In genomic region chrX:63350551-63350950, GRCh38 we compare ENCODE assay signal across 8 cellular contexts. TPM values are rescaled to one million over a fixed set of nuclear protein-coding genes. Genes with fewer than 3 reads are reported as not detected.
DNase-seq lines count a peak whose midpoint lies in the region; ATAC-seq and TF ChIP-seq lines count a peak whose summit lies in the region.

No MANE protein-coding gene starts in this region.

- H3K18ac ChIP-seq in IMR-90 (ENCODE audit: low read depth, low read length): 0 out of 2 replicates have a peak overlapping the region, but pooled peaks have one; percentile 6

- H4K20me1 ChIP-seq in IMR-90 (ENCODE audit: insufficient read depth, low read length): no peaks in the 10 kb centered on the region

- H3K36me3 ChIP-seq in IMR-90 (ENCODE audit: control insufficient read depth, insufficient read depth, low read length): no peaks in the 10 kb centered on the region
- no peaks in the 10 kb centered on the region for H3K36me3 ChIP-seq in tibial nerve

- peak overlapping the region; percentile 20; the same call in 1 of the 2 replicates for H4K5ac ChIP-seq in IMR-90 (ENCODE audit: low read depth, low read length)

- H3K23ac ChIP-seq in IMR-90 (ENCODE audit: low read depth, low read length): peak overlapping the region; percentile 86

- H3K9me3 ChIP-seq in IMR-90 (ENCODE audit: control insufficient read depth, insufficient read depth, low read length) (no peaks in the 10 kb centered on the region), tibial nerve (no peaks in the 10 kb centered on the region)

- dilution Hi-C loops in IMR-90 (cut with HindIII; ENCODE audit: low sequenced_read_pairs, unreplicated experiment): no loop called here

- BruUV-seq in IMR-90 (replicated peaks; lab: Mats Ljungman, UMichigan): no TSS peak

- peak overlapping the region; percentile 87 for H3K4me3 ChIP-seq in IMR-90 (ENCODE audit: insufficient read depth, low read depth, low read length)
- peak overlapping the region; percentile 54 to 68 (median 67) for H3K4me3 ChIP-seq in tibial nerve

- no peak overlapping the region for H2BK20ac ChIP-seq in IMR-90 (ENCODE audit: low read depth, low read length)

- no peak for TF ChIP-seq RAD21 in IMR-90 (IDR thresholded peaks at IDR 0.05; ENCODE audit: low read length)

- peak overlapping the region; percentile 95 for H3K4me3 Mint-ChIP-seq in T-helper 2 cell treated with Interferon-gamma antibody and Interleukin-4, amounts not matched to agents 5 μg/mL and 100 μg/mL, for 36 hours
- H3K4me3 Mint-ChIP-seq in mesothelial cell of epicardium: peak overlapping the region; percentile 87

- no peak overlapping the region for H2AK5ac ChIP-seq in IMR-90 (ENCODE audit: low read depth, low read length)

- H3K27ac Mint-ChIP-seq in T-helper 2 cell treated with Interferon-gamma antibody and Interleukin-4, amounts not matched to agents 5 μg/mL and 100 μg/mL, for 36 hours: peak overlapping the region; percentile 91
- peak overlapping the region; percentile 85 for H3K27ac Mint-ChIP-seq in mesothelial cell of epicardium

- no peak overlapping the region for H2AK9ac ChIP-seq in IMR-90 (replicated peaks; ENCODE audit: low read depth, low read length, poor library complexity)

- no peaks in the 10 kb centered on the region for H3K27me3 Mint-ChIP-seq in T-helper 2 cell treated with Interferon-gamma antibody and Interleukin-4, amounts not matched to agents 5 μg/mL and 100 μg/mL, for 36 hours (ENCODE audit: low read depth)
- no peaks in the 10 kb centered on the region for H3K27me3 Mint-ChIP-seq in mesothelial cell of epicardium (ENCODE audit: low read depth)

- ATAC-seq in GM21528 (IDR thresholded peaks at IDR 0.05; ENCODE audit: low FRiP score, unreplicated experiment) (peak; percentile 61), IMR-90 (ENCODE audit: low read depth) (peak; percentile 28)

- intact Hi-C loops in IMR-90 (cut with micrococcal nuclease): loop anchor here (5.0 to 10.0 kb wide), 3 partner anchors 74 to 334 kb away; no protein-coding TSS in a partner anchor

- peak overlapping the region; percentile 9 to 54; a peak in 2 of 4 replicates for H4K8ac ChIP-seq in IMR-90 (ENCODE audit: low read depth in 2 of 2, low read length in 2 of 2)

- POLR2A ChIA-PET in IMR-90 (lab: Charles Lee; ENCODE audit: unreplicated experiment): no interaction called here

- H3K56ac ChIP-seq in IMR-90 (ENCODE audit: extremely low read depth, insufficient read depth, low read length): peak overlapping the region; percentile 32

- H2BK120ac ChIP-seq in IMR-90 (ENCODE audit: low read depth, low read length): no peak overlapping the region

- H3K14ac ChIP-seq in IMR-90 (replicated peaks; ENCODE audit: low read depth, low read length): peak overlapping the region; percentile 68; the same call in 1 of the 2 replicates

- H2BK15ac ChIP-seq in IMR-90 (ENCODE audit: low read depth, low read length): no peak overlapping the region; the same call in 2 of the 3 replicates

- peak overlapping the region; percentile 68 for H2BK5ac ChIP-seq in IMR-90 (ENCODE audit: low read depth, low read length, poor library complexity, severe bottlenecking)

- WGBS in IMR-90 (ENCODE audit: extremely low coverage in 2 of 2, insufficient read length in 1 of 2), 2 experiments: no CpG with 5 or more reads among the region's 15 CpGs
- 0 to 30% methylated on average over 5 to 15 of the region's 15 CpGs for WGBS in tibial nerve, 2 donors

- in situ Hi-C loops in IMR-90 (cut with MboI; ENCODE audit: low sequenced_read_pairs): no loop called here

- TF ChIP-seq CTCF in IMR-90 (conservative IDR thresholded peaks at IDR 0.05; ENCODE audit: low read depth, low read length): no peak
- no peak for TF ChIP-seq CTCF in mesothelial cell of epicardium (IDR thresholded peaks at IDR 0.05; ENCODE audit: unreplicated experiment)
- no peak for TF ChIP-seq CTCF in tibial nerve (IDR thresholded peaks at IDR 0.05)

- H3K4me1 ChIP-seq in IMR-90 (ENCODE audit: control insufficient read depth, insufficient read depth, low read length) (no peaks in the 10 kb centered on the region), tibial nerve (peaks cover 0 to 3% (median 0%) of the 10 kb centered on the region in 4 donors)

- no peaks in the 10 kb centered on the region for H3K9me3 Mint-ChIP-seq in T-helper 2 cell treated with Interferon-gamma antibody and Interleukin-4, amounts not matched to agents 5 μg/mL and 100 μg/mL, for 36 hours
- H3K9me3 Mint-ChIP-seq in mesothelial cell of epicardium: peaks cover 28% of the 10 kb centered on the region

- H3K27ac ChIP-seq in IMR-90 (ENCODE audit: insufficient read depth, low read length) (peak overlapping the region; percentile 95), tibial nerve (peak overlapping the region; percentile 17 to 86 (median 78))

- no peak for TF ChIP-seq POLR2A in IMR-90 (IDR thresholded peaks at IDR 0.05; ENCODE audit: low read depth, low read length)
- TF ChIP-seq POLR2A in tibial nerve (IDR thresholded peaks at IDR 0.05): no peak

- peaks cover 24% of the 10 kb centered on the region for H3K4me1 Mint-ChIP-seq in T-helper 2 cell treated with Interferon-gamma antibody and Interleukin-4, amounts not matched to agents 5 μg/mL and 100 μg/mL, for 36 hours (ENCODE audit: low read depth)
- H3K4me1 Mint-ChIP-seq in mesothelial cell of epicardium: peaks cover 17% of the 10 kb centered on the region

- H3K36me3 Mint-ChIP-seq in T-helper 2 cell treated with Interferon-gamma antibody and Interleukin-4, amounts not matched to agents 5 μg/mL and 100 μg/mL, for 36 hours (ENCODE audit: low read depth): peaks cover 9% of the 10 kb centered on the region
- no peaks in the 10 kb centered on the region for H3K36me3 Mint-ChIP-seq in mesothelial cell of epicardium

- CTCF ChIA-PET in IMR-90 (lab: Yijun Ruan, JAX): no interaction called here

- peaks cover 4 to 9% of the 10 kb centered on the region in 2 experiments; a peak in 2 of 4 replicates for H3K79me1 ChIP-seq in IMR-90 (ENCODE audit: low read depth in 1 of 2, low read length in 2 of 2)

- H4K91ac ChIP-seq in IMR-90 (ENCODE audit: insufficient read depth, low read depth, low read length): no peak overlapping the region

- DNase-seq in GM03348 (ENCODE audit: low spot score) (peak; percentile 8), IMR-90 (no peak), ecto neural progenitor cell (ENCODE audit: low spot score) (peak; percentile 49), mesothelial cell of epicardium (ENCODE audit: low spot score in 2 of 2, unreplicated experiment in 2 of 2) (peak in 1 of 2 experiments; percentile 39), tibial nerve (ENCODE audit: low spot score in 2 of 2) (no peak), mesenteric fat pad (ENCODE audit: low spot score) (no peak)
- peak; percentile 7 for DNase-seq in T-helper 2 cell treated with Interferon-gamma antibody and Interleukin-4, amounts not matched to agents 5 μg/mL and 100 μg/mL, for 36 hours (ENCODE audit: low spot score)

- H3K9me1 ChIP-seq in IMR-90 (ENCODE audit: insufficient read depth, low read length): no peaks in the 10 kb centered on the region

- no peak for TF ChIP-seq EP300 in tibial nerve (IDR thresholded peaks at IDR 0.05)

- H3K4me2 ChIP-seq in IMR-90 (ENCODE audit: low read depth, low read length): peak overlapping the region; percentile 100

- peak overlapping the region; percentile 89 for H3K9ac ChIP-seq in IMR-90 (ENCODE audit: low read depth, low read length)

- H3K4ac ChIP-seq in IMR-90 (ENCODE audit: low read depth, low read length): peak overlapping the region; percentile 66; the same call in 1 of the 2 replicates

- H3K27me3 ChIP-seq in IMR-90 (ENCODE audit: control insufficient read depth, insufficient read depth, low read length): no peaks in the 10 kb centered on the region
- no peaks in the 10 kb centered on the region for H3K27me3 ChIP-seq in tibial nerve

- peak overlapping the region; percentile 92 for H2AFZ ChIP-seq in IMR-90 (replicated peaks; ENCODE audit: low read length, poor library complexity)

TF ChIP-seq in IMR-90, 13 proteins besides CTCF, POLR2A, EP300 and RAD21:
- TF ChIP-seq MXI1 (IDR thresholded peaks at IDR 0.05; ENCODE audit: borderline replicate concordance, low read depth, low read length) (no peak), RFX5 (IDR thresholded peaks at IDR 0.05; ENCODE audit: low read depth, low read length) (no peak), CEBPB (IDR thresholded peaks at IDR 0.05; ENCODE audit: low read depth, low read length) (no peak), MAZ (IDR thresholded peaks at IDR 0.05; ENCODE audit: borderline replicate concordance, low read depth, low read length) (no peak), USF2 (IDR thresholded peaks at IDR 0.05; ENCODE audit: low read depth, low read length) (no peak), MAFK (IDR thresholded peaks at IDR 0.05; ENCODE audit: low read depth, low read length) (no peak), CHD1 (IDR thresholded peaks at IDR 0.05; ENCODE audit: low read depth, low read length) (no peak), SMC3 (IDR thresholded peaks at IDR 0.05; ENCODE audit: low read depth, low read length) (no peak), BHLHE40 (IDR thresholded peaks at IDR 0.05; ENCODE audit: low read depth, low read length) (no peak), NFE2L2 (IDR thresholded peaks at IDR 0.05; ENCODE audit: low read depth, low read length) (no peak)

RNA-seq across cellular contexts. Expression of gene SPIN4, which starts 0.6 kb away (rescaled TPM):
- total RNA-seq in IMR-90 (2012; rRNA removed) (3.2 and 3.6 TPM in 2 replicates), mesothelial cell of epicardium (9.5 to 9.9 TPM (median 9.9 TPM) in 3 replicates), tibial nerve (1 to 10 TPM; 2.5 to 7.5 (median 4.5) TPM), mesenteric fat pad (2.4 TPM)
- polyA plus RNA-seq in IMR-90 (2012; rRNA removed): 2.5 and 2.9 TPM in 2 replicates
- 0.81 and 0.88 TPM in 2 replicates for polyA plus RNA-seq in IMR-90 (2012; cell fraction: cytosol; rRNA removed)
- polyA plus RNA-seq in IMR-90 (2012; cell fraction: nucleus; rRNA removed; ENCODE audit: low replicate concordance): 1.1 and 3.3 TPM in 2 replicates

Comparison
In these comparisons a context has a peak if more than half of its experiments do, and no peak if none do; other contexts are left out.
1. DNase-seq: peak in GM03348 (single experiment), T-helper 2 cell treated with Interferon-gamma antibody and Interleukin-4, amounts not matched to agents 5 μg/mL and 100 μg/mL, for 36 hours (single experiment) and ecto neural progenitor cell (single experiment); none in IMR-90 (single experiment), tibial nerve (0 of 2) and mesenteric fat pad (single experiment).